12 cellular contexts compared by ENCODE assay signal in genomic region chr22:31952094-31952401, GRCh38. TPM values are rescaled to one million over a fixed set of nuclear protein-coding genes. Genes with fewer than 3 reads are reported as not detected.
DNase-seq lines count a peak whose midpoint lies in the region; ATAC-seq and TF ChIP-seq lines count a peak whose summit lies in the region.
"Had no signal": no experiment of that assay in that cellular context is flagged by ENCODE, and none has a peak within 500 bp of the region (broad histone marks: within the 10 kb centered on the region; RNA-seq: fewer than 3 reads in every experiment).

No MANE protein-coding gene starts in this region.

- no peaks in the 10 kb centered on the region for H3K9me3 Mint-ChIP-seq in natural killer cell treated with Interleukin-12 subunit alpha and Interleukin-12 subunit beta and Interleukin-15 and Interleukin-18, amount 100 ng/mL, for 72 hours
- H3K9me3 Mint-ChIP-seq: activated B cell treated with CpG ODN at 0.5 μM for 24 hours had no signal

- POLR2A ChIA-PET in BJ (lab: Charles Lee) = no interaction called here

- CTCF ChIA-PET in BJ (lab: Yijun Ruan, JAX) = interaction anchor here (1.3 kb wide), 1 partner anchor 132 kb away, joined by 3 read pairs; no protein-coding TSS in a partner anchor

- TF ChIP-seq CTCF in BJ (IDR thresholded peaks at IDR 0.05; ENCODE audit: insufficient read depth, low read depth, low read length) = peak; percentile 20; the same call in 1 of the 2 replicates
- TF ChIP-seq CTCF in NB4 (IDR thresholded peaks at IDR 0.05; ENCODE audit: low read depth, low read length) = no peak
- peak; percentile 38 for TF ChIP-seq CTCF in choroid plexus epithelial cell (conservative IDR thresholded peaks at IDR 0.05; ENCODE audit: low read depth, low read length)

- ATAC-seq in natural killer cell treated with Interleukin-12 subunit alpha and Interleukin-12 subunit beta and Interleukin-15 and Interleukin-18, amount 100 ng/mL, for 72 hours = no peak
- ATAC-seq in HG03280 (IDR thresholded peaks at IDR 0.05; ENCODE audit: unreplicated experiment) = no peak

- H3K27ac Mint-ChIP-seq in natural killer cell treated with Interleukin-12 subunit alpha and Interleukin-12 subunit beta and Interleukin-15 and Interleukin-18, amount 100 ng/mL, for 72 hours = peak overlapping the region; percentile 46 to 52

- peaks cover 46 to 66% of the 10 kb centered on the region in 2 donors for H3K4me1 Mint-ChIP-seq in natural killer cell treated with Interleukin-12 subunit alpha and Interleukin-12 subunit beta and Interleukin-15 and Interleukin-18, amount 100 ng/mL, for 72 hours (ENCODE audit: low read depth in 2 of 2)

- peak overlapping the region; percentile 38 for H3K4me3 Mint-ChIP-seq in natural killer cell treated with Interleukin-12 subunit alpha and Interleukin-12 subunit beta and Interleukin-15 and Interleukin-18, amount 100 ng/mL, for 72 hours
- H3K4me3 Mint-ChIP-seq: activated B cell treated with CpG ODN at 0.5 μM for 24 hours had no signal

- H3K36me3 ChIP-seq in BJ (ENCODE audit: control insufficient read depth, insufficient read depth, low read length) = peaks cover 9% of the 10 kb centered on the region

- no peaks in the 10 kb centered on the region for H3K27me3 ChIP-seq in BJ (ENCODE audit: control insufficient read depth, insufficient read depth, low read length)

- DNase-seq in BJ (ENCODE audit: low read depth) = no peak
- DNase-seq in NB4 (ENCODE audit: low read depth) = peak; percentile 36
- DNase-seq in choroid plexus epithelial cell (ENCODE audit: low read depth) = peak; percentile 33
- DNase-seq in natural killer cell treated with Interleukin-12 subunit alpha and Interleukin-12 subunit beta and Interleukin-15 and Interleukin-18, amount 100 ng/mL, for 72 hours (ENCODE audit: low spot score) = no peak
- no peak for DNase-seq in NCI-H146 treated with DMSO at 0.1 percent for 48 hours (lab: John Stamatoyannopoulos, UW; ENCODE audit: unreplicated experiment)
- DNase-seq in activated CD4-positive, CD25-positive, alpha-beta regulatory T cell (lab: John Stamatoyannopoulos, UW) = no peak
- no peak for DNase-seq in activated naive CD4-positive, alpha-beta T cell treated with Interleukin-2 at 50 U/mL for 16 hours
- DNase-seq: activated B cell treated with CpG ODN at 0.5 μM for 24 hours, DMS79 treated with DMSO at 0.1 percent for 48 hours, lower lobe of right lung, NCI-H510A had no signal

- H3K4me3 ChIP-seq in BJ (ENCODE audit: low read depth, low read length) (no peak overlapping the region), NB4 (ENCODE audit: low read depth, low read length) (no peak overlapping the region), choroid plexus epithelial cell (ENCODE audit: low read depth, low read length) (no peak overlapping the region)
- H3K4me3 ChIP-seq: lower lobe of right lung had no signal

- peaks cover 20% of the 10 kb centered on the region for H3K36me3 Mint-ChIP-seq in natural killer cell treated with Interleukin-12 subunit alpha and Interleukin-12 subunit beta and Interleukin-15 and Interleukin-18, amount 100 ng/mL, for 72 hours

- no peaks in the 10 kb centered on the region for H3K27me3 Mint-ChIP-seq in natural killer cell treated with Interleukin-12 subunit alpha and Interleukin-12 subunit beta and Interleukin-15 and Interleukin-18, amount 100 ng/mL, for 72 hours
- H3K27me3 Mint-ChIP-seq: activated B cell treated with CpG ODN at 0.5 μM for 24 hours had no signal

- no peak for TF ChIP-seq POLR2A in NB4 (IDR thresholded peaks at IDR 0.05; ENCODE audit: extremely low read depth, insufficient read length)

RNA-seq across cellular contexts. Expression of gene YWHAH, which starts 7.7 kb away (rescaled TPM):
- polyA plus RNA-seq in BJ (2011; rRNA removed) = 140 and 146 TPM in 2 replicates
- polyA minus RNA-seq in BJ (2011; rRNA and poly(A)+ RNA removed) = 73.7 and 83.5 TPM in 2 replicates
- 100 to 1,000 TPM in 1 of 2 donors, 10 to 100 TPM in 1; 99.2 to 191 TPM for total RNA-seq in natural killer cell treated with Interleukin-12 subunit alpha and Interleukin-12 subunit beta and Interleukin-15 and Interleukin-18, amount 100 ng/mL, for 72 hours

Comparison
In these comparisons a context has a peak if more than half of its experiments do, and no peak if none do; other contexts are left out.
1. DNase-seq: peak in NB4 (single experiment) and choroid plexus epithelial cell (single experiment); none in BJ (single experiment), natural killer cell treated with Interleukin-12 subunit alpha and Interleukin-12 subunit beta and Interleukin-15 and Interleukin-18, amount 100 ng/mL, for 72 hours (single experiment), NCI-H146 treated with DMSO at 0.1 percent for 48 hours (single experiment), activated CD4-positive, CD25-positive, alpha-beta regulatory T cell (0 of 4) and activated naive CD4-positive, alpha-beta T cell treated with Interleukin-2 at 50 U/mL for 16 hours (single experiment).